ENCODE assay signal across 21 cellular contexts in the genomic region with DNA sequence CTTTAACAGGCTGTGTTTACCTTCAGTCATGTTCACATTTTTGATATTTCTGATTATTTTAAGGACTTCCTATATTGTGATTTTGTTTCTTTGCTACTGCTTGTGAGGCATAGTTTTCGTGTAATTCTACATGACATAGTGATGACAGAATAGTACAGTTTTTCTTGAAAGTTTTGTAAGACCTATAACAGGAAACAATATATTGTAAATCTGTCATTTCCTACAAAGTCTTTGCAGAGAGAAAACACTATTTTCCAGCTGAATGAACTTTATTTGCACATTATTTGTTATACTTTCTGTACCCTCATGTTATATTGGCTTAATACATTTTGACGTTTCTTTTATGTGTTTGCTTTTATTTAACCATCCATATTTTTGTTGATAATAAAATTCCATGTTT.
"Had no signal": no experiment of that assay in that cellular context is flagged by ENCODE, and none has a peak within 500 bp of the region (broad histone marks: within the 10 kb centered on the region; RNA-seq: fewer than 3 reads in every experiment).

No MANE protein-coding gene starts in this region.

- FAIRE-seq: frontal cortex had no signal

- H3K4me3 ChIP-seq: colonic mucosa, lower lobe of right lung, ovary, psoas muscle, sigmoid colon, stomach, thyroid gland, vagina had no signal

- H3K27me3 ChIP-seq: colonic mucosa, ovary, sigmoid colon, stomach, thyroid gland, vagina had no signal

- H3K27ac ChIP-seq: colonic mucosa, lower lobe of right lung, ovary, psoas muscle, sigmoid colon, stomach, thyroid gland, vagina had no signal

- DNase-seq: colonic mucosa; effector CD8-positive, alpha-beta T cell; hypothalamus; left ventricle myocardium superior; lower lobe of right lung; natural killer cell; occipital lobe; ovary; posterior cingulate gyrus; psoas muscle; right cardiac atrium; sigmoid colon; stimulated activated CD4-positive, alpha-beta T cell treated with anti-CD3 and anti-CD28 coated beads, Interleukin-2, amount 100 ng/mL, for 24 hours; stimulated activated CD4-positive, alpha-beta T cell treated with anti-CD3 and anti-CD28 coated beads, Interleukin-4, amount 100 ng/mL, for 24 hours; stimulated activated naive CD4-positive, alpha-beta T cell treated with Interleukin-2 at 50 U/mL for 16 hours; stomach; thyroid gland; trophoblast cell had no signal

- H3K36me3 ChIP-seq: colonic mucosa, lower lobe of right lung, ovary, sigmoid colon, stomach, thyroid gland, vagina had no signal

- ATAC-seq: left ventricle myocardium superior; lower lobe of right lung; natural killer cell; psoas muscle; right cardiac atrium; stimulated activated effector memory CD8-positive, alpha-beta T cell treated with anti-CD3 and anti-CD28 coated beads, Interleukin-12 subunit alpha, Interleukin-12 subunit beta, amount 100 ng/mL, for 72 hours had no signal

- H3K9me3 ChIP-seq: colonic mucosa, ovary, thyroid gland, vagina had no signal

- H3K4me1 ChIP-seq: colonic mucosa, lower lobe of right lung, psoas muscle, vagina had no signal
